Comparison of ENCODE assay signal across 8 cellular contexts in the genomic region with DNA sequence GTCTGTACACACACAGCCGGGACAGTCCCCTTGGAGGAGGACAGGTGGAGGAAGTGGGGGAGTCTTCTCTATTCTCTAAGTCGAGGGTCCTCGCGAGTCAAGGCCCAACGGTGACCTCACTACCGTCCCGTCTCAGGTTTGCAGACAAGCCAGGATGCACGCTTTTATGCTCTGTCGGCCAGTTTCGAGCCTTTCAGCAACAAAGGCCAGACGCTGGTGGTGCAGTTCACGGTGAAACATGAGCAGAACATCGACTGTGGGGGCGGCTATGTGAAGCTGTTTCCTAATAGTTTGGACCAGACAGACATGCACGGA. TPM values are rescaled to one million over a fixed set of nuclear protein-coding genes. Genes with fewer than 3 reads are reported as not detected.
DNase-seq lines count a peak whose midpoint lies in the region; ATAC-seq, FAIRE-seq and TF ChIP-seq lines count a peak whose summit lies in the region.

No MANE protein-coding gene starts in this region.

- peak overlapping the region; percentile 71 for H3K9ac ChIP-seq in muscle layer of colon (ENCODE audit: low read length)

- peaks cover 38% of the 10 kb centered on the region for H3K4me1 Mint-ChIP-seq in T-helper 2 cell treated with Interferon-gamma antibody and Interleukin-4, amounts not matched to agents 5 μg/mL and 100 μg/mL, for 36 hours (ENCODE audit: low read depth)

- H3K4me1 ChIP-seq in effector memory CD4-positive, alpha-beta T cell (ENCODE audit: control insufficient read depth, insufficient read depth, low read length, poor library complexity, severe bottlenecking) = peaks cover 30% of the 10 kb centered on the region
- peaks cover 42% of the 10 kb centered on the region for H3K4me1 ChIP-seq in muscle layer of colon (ENCODE audit: insufficient read depth, low read length)
- H3K4me1 ChIP-seq in upper lobe of right lung = peaks cover 39% of the 10 kb centered on the region

- no peaks in the 10 kb centered on the region for H3K9me3 Mint-ChIP-seq in T-helper 2 cell treated with Interferon-gamma antibody and Interleukin-4, amounts not matched to agents 5 μg/mL and 100 μg/mL, for 36 hours

- H3K27me3 Mint-ChIP-seq in T-helper 2 cell treated with Interferon-gamma antibody and Interleukin-4, amounts not matched to agents 5 μg/mL and 100 μg/mL, for 36 hours (ENCODE audit: low read depth) = no peaks in the 10 kb centered on the region

- H3K27ac ChIP-seq in effector memory CD4-positive, alpha-beta T cell (ENCODE audit: insufficient read depth, low read length, poor library complexity, severe bottlenecking) = peak overlapping the region; percentile 86
- H3K27ac ChIP-seq in muscle layer of colon (ENCODE audit: low read depth, low read length) (peak overlapping the region; percentile 99), upper lobe of right lung (peak overlapping the region; percentile 85)

- no peaks in the 10 kb centered on the region for H3K27me3 ChIP-seq in effector memory CD4-positive, alpha-beta T cell (replicated peaks; ENCODE audit: control insufficient read depth, insufficient read depth, low read length, poor library complexity, severe bottlenecking)
- H3K27me3 ChIP-seq in muscle layer of colon (ENCODE audit: control insufficient read depth in 1 of 2, insufficient read depth in 2 of 2, low read length in 2 of 2) = no peaks in the 10 kb centered on the region
- H3K27me3 ChIP-seq in upper lobe of right lung = no peaks in the 10 kb centered on the region

- peaks cover 42% of the 10 kb centered on the region for H3K36me3 ChIP-seq in effector memory CD4-positive, alpha-beta T cell (ENCODE audit: control insufficient read depth, insufficient read depth, low read length)
- H3K36me3 ChIP-seq in muscle layer of colon (ENCODE audit: insufficient read depth, low read length) (peaks cover 42% of the 10 kb centered on the region), upper lobe of right lung (peaks cover 48% of the 10 kb centered on the region)

- H3K36me3 Mint-ChIP-seq in T-helper 2 cell treated with Interferon-gamma antibody and Interleukin-4, amounts not matched to agents 5 μg/mL and 100 μg/mL, for 36 hours (ENCODE audit: low read depth) = peaks cover 56% of the 10 kb centered on the region

- no peak for ATAC-seq in upper lobe of right lung
- ATAC-seq in HG02642 (IDR thresholded peaks at IDR 0.05; ENCODE audit: poor library complexity, unreplicated experiment) = no peak

- H3K4me3 Mint-ChIP-seq in T-helper 2 cell treated with Interferon-gamma antibody and Interleukin-4, amounts not matched to agents 5 μg/mL and 100 μg/mL, for 36 hours = peak overlapping the region; percentile 100

- no peak for TF ChIP-seq CTCF in upper lobe of right lung (IDR thresholded peaks at IDR 0.05)

- peak overlapping the region; percentile 90 for H3K4me3 ChIP-seq in effector memory CD4-positive, alpha-beta T cell (ENCODE audit: insufficient read depth, low read depth, low read length, poor library complexity, severe bottlenecking)
- peak overlapping the region; percentile 79 to 99 for H3K4me3 ChIP-seq in muscle layer of colon (ENCODE audit: low read depth in 1 of 2, low read length in 2 of 2)
- peak overlapping the region; percentile 74 for H3K4me3 ChIP-seq in upper lobe of right lung

- H3K27ac Mint-ChIP-seq in T-helper 2 cell treated with Interferon-gamma antibody and Interleukin-4, amounts not matched to agents 5 μg/mL and 100 μg/mL, for 36 hours = peak overlapping the region; percentile 94

- no peak for TF ChIP-seq POLR2A in GM12891 (IDR thresholded peaks at IDR 0.05; ENCODE audit: low read depth, low read length)

- intact Hi-C loops in upper lobe of right lung (cut with DNase I) = no loop called here

- H3K9me3 ChIP-seq in effector memory CD4-positive, alpha-beta T cell (ENCODE audit: control insufficient read depth, low read length) = no peaks in the 10 kb centered on the region
- H3K9me3 ChIP-seq in muscle layer of colon (ENCODE audit: low read length) (no peaks in the 10 kb centered on the region), upper lobe of right lung (no peaks in the 10 kb centered on the region)

- FAIRE-seq in GM12891 (lab: Jason Lieb, UNC) = peak; percentile 83

- DNase-seq in GM12891 (ENCODE audit: insufficient read length, low spot score) (no peak), upper lobe of right lung (no peak), HK-2 (ENCODE audit: unreplicated experiment) (no peak), SHP77 (lab: John Stamatoyannopoulos, UW) (no peak)
- peak; percentile 27 for DNase-seq in T-helper 2 cell treated with Interferon-gamma antibody and Interleukin-4, amounts not matched to agents 5 μg/mL and 100 μg/mL, for 36 hours (ENCODE audit: low spot score)
- no peak for DNase-seq in effector memory CD4-positive, alpha-beta T cell

TF ChIP-seq in GM12891, 5 proteins besides CTCF, POLR2A, EP300 and RAD21:
- TF ChIP-seq SPI1 (IDR thresholded peaks at IDR 0.05; ENCODE audit: low read depth, low read length) = peak; percentile 34; the same call in 1 of the 2 replicates
- no peak; the same call in 1 of the 2 replicates for TF ChIP-seq POLR2AphosphoS5 (IDR thresholded peaks at IDR 0.05; ENCODE audit: low read depth, low read length)

RNA-seq across cellular contexts. Expression of gene CALR, which starts 0.8 kb away (rescaled TPM):
- polyA plus RNA-seq in GM12891 (2012; ENCODE audit: low read depth, missing spikeins) = 578 TPM
- 991 TPM for total RNA-seq in upper lobe of right lung

RNA-seq across cellular contexts. Expression of gene FARSA, which starts 5.7 kb away (rescaled TPM):
- 73.3 TPM for polyA plus RNA-seq in GM12891 (2012; ENCODE audit: low read depth, missing spikeins)
- 39.5 TPM for total RNA-seq in upper lobe of right lung

RNA-seq across cellular contexts. Expression of gene RAD23A, which starts 6.4 kb away (rescaled TPM):
- 108 TPM for polyA plus RNA-seq in GM12891 (2012; ENCODE audit: low read depth, missing spikeins)
- total RNA-seq in upper lobe of right lung = 109 TPM

RNA-seq across cellular contexts. Expression of gene GADD45GIP1, which starts 17.8 kb away (rescaled TPM):
- polyA plus RNA-seq in GM12891 (2012; ENCODE audit: low read depth, missing spikeins) = 38.0 TPM
- total RNA-seq in upper lobe of right lung = 16.4 TPM

RNA-seq across cellular contexts. Expression of gene SYCE2, which starts 20.2 kb away (rescaled TPM):
- polyA plus RNA-seq in GM12891 (2012; ENCODE audit: low read depth, missing spikeins) = 2.5 TPM
- total RNA-seq in upper lobe of right lung = not detected
